Comparison of ENCODE assay signal across 8 cellular contexts in the genomic region with DNA sequence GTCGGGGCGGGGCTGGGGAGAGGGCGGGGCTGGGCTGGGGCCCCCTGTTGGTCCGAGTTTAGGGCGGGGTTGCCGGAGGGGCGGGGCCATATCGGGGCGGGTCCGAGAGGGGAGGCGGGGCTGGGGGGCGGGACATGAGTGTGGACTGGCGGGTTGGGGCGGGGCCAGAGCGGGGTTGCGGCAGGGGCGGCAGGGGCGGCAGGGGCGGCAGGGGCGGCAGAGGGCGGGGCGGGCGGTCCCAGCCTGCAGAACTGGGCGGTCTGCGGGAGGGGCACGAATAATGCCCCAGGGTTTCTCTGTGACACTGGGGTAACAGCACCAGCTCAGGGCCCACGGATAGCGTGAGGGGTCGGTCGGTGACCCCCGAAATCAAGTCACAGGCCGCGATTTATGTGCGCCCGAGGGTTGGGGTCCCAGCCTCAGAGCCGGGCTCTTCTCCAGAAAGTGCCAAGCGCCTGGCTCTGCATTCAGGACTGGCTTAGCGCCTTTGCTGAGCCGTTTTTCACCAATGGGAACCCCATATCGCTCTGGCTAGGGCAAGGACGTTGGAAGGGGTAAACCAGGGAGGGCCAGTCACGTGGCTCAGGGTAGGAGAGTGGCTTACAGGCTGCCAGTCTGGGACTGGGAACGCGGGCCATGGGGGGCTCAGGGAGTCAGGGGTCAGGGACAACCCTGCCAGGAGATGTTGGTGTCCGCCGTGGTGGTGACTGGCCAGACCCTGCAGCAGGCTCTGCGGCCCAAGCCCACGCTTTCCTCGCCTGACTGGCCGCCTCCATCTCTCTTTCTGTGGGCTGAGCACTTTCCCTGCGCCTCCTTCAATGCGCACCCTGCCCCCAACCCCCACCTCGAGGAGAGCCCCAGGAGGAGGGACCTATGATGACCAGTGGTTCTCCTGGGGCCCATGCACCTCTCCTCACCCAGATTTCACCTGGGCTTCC. TPM values are rescaled to one million over a fixed set of nuclear protein-coding genes. Genes with fewer than 3 reads are reported as not detected.
DNase-seq lines count a peak whose midpoint lies in the region; ATAC-seq and TF ChIP-seq lines count a peak whose summit lies in the region.

No MANE protein-coding gene starts in this region.

- H3K9me3 ChIP-seq in Caco-2 (no peaks in the 10 kb centered on the region), HUES64 (ENCODE audit: insufficient read depth, low read depth, low read length) (no peaks in the 10 kb centered on the region)

- H3K4me3 Mint-ChIP-seq in Caco-2 (ENCODE audit: unreplicated experiment) (peak overlapping the region; percentile 93), activated B cell treated with CpG ODN at 0.5 μM for 24 hours (peak overlapping the region; percentile 95)

- POLR2A ChIA-PET in Caco-2 (lab: Charles Lee) (no interaction called here), activated B cell treated with CpG ODN at 0.5 μM for 24 hours (lab: Charles Lee) (interaction anchor here (0.5 to 2.0 kb wide), 10 partner anchors 11 to 255 kb away, joined by 3 to 14 read pairs (median 8); partner anchors contain the start of genes PGAP6, RHOT2, STUB1 and WDR90)

- peak overlapping the region; percentile 73 for H3K4me3 ChIP-seq in Caco-2 (ENCODE audit: low read depth, low read length)
- H3K4me3 ChIP-seq in HUES64 (ENCODE audit: low read length) = peak overlapping the region; percentile 91

- no peaks in the 10 kb centered on the region for H3K27me3 ChIP-seq in Caco-2 (replicated peaks; ENCODE audit: control insufficient read depth, insufficient read depth, low read length)
- peaks cover 2% of the 10 kb centered on the region for H3K27me3 ChIP-seq in HUES64 (ENCODE audit: insufficient read depth, low read length)
- H3K27me3 ChIP-seq in layer of hippocampus (ENCODE audit: control insufficient read depth, insufficient read depth, low read length) = no peaks in the 10 kb centered on the region

- intact Hi-C loops in Caco-2 (cut with micrococcal nuclease; ENCODE audit: unreplicated experiment) (loop anchor here (2.0 kb wide), 1 partner anchor 49 kb away; no protein-coding TSS in a partner anchor), activated B cell treated with CpG ODN at 0.5 μM for 24 hours (cut with micrococcal nuclease) (loop anchor here (2.0 kb wide), 1 partner anchor 23 kb away; no protein-coding TSS in a partner anchor)

- H3K4me1 Mint-ChIP-seq in Caco-2 (ENCODE audit: low read depth, unreplicated experiment) = no peaks in the 10 kb centered on the region
- peaks cover 30% of the 10 kb centered on the region for H3K4me1 Mint-ChIP-seq in activated B cell treated with CpG ODN at 0.5 μM for 24 hours

- peaks cover 14% of the 10 kb centered on the region for H3K36me3 Mint-ChIP-seq in Caco-2 (ENCODE audit: insufficient read depth, unreplicated experiment)
- peaks cover 6% of the 10 kb centered on the region for H3K36me3 Mint-ChIP-seq in activated B cell treated with CpG ODN at 0.5 μM for 24 hours (ENCODE audit: low read depth)

- DNase-seq in Caco-2 (peak; percentile 84 to 90), activated B cell treated with CpG ODN at 0.5 μM for 24 hours (no peak), cerebellar cortex (ENCODE audit: low spot score) (peak; percentile 81), A172 (ENCODE audit: low spot score) (no peak)
- peak; percentile 81 to 86 for DNase-seq in stimulated activated CD4-positive, alpha-beta T cell treated with anti-CD3 and anti-CD28 coated beads, Interleukin-1b, Interleukin-23, amount 100 ng/mL, for 1 hour (ENCODE audit: low read depth in 2 of 2)

- TF ChIP-seq CTCF in Caco-2 (IDR thresholded peaks at IDR 0.05; ENCODE audit: insufficient read depth in 1 of 2, low read depth in 1 of 2, low read length in 1 of 2, severe bottlenecking in 1 of 2, unreplicated experiment in 1 of 2) (no peak), activated B cell treated with CpG ODN at 0.5 μM for 24 hours (IDR thresholded peaks at IDR 0.05) (no peak)

- no peaks in the 10 kb centered on the region for H3K27me3 Mint-ChIP-seq in Caco-2 (ENCODE audit: insufficient read depth, unreplicated experiment)
- H3K27me3 Mint-ChIP-seq in activated B cell treated with CpG ODN at 0.5 μM for 24 hours = no peaks in the 10 kb centered on the region

- H3K4me1 ChIP-seq in Caco-2 = peaks cover 10% of the 10 kb centered on the region
- H3K4me1 ChIP-seq in HUES64 (ENCODE audit: insufficient read depth, low read length) = peaks cover 17% of the 10 kb centered on the region

- no TSS peak for BruUV-seq in Caco-2 (replicated peaks; lab: Mats Ljungman, UMichigan)

- no peaks in the 10 kb centered on the region for H3K9me3 Mint-ChIP-seq in Caco-2 (ENCODE audit: unreplicated experiment)
- no peaks in the 10 kb centered on the region for H3K9me3 Mint-ChIP-seq in activated B cell treated with CpG ODN at 0.5 μM for 24 hours

- 21% methylated on average over 48 of the region's 53 CpGs for WGBS in HUES64

- no peaks in the 10 kb centered on the region for H3K36me3 ChIP-seq in Caco-2 (ENCODE audit: control insufficient read depth, insufficient read depth, low read length)
- H3K36me3 ChIP-seq in HUES64 (ENCODE audit: insufficient read depth, low read length) = peaks cover 10% of the 10 kb centered on the region

- H3K27ac Mint-ChIP-seq in Caco-2 (ENCODE audit: unreplicated experiment) (peak overlapping the region; percentile 98), activated B cell treated with CpG ODN at 0.5 μM for 24 hours (peak overlapping the region; percentile 97)

- peak overlapping the region; percentile 78 for H3K9ac ChIP-seq in HUES64 (ENCODE audit: low read depth, low read length)

- ATAC-seq in activated B cell treated with CpG ODN at 0.5 μM for 24 hours (ENCODE audit: low read depth) (peak; percentile 70), GM19455 (IDR thresholded peaks at IDR 0.05; ENCODE audit: unreplicated experiment) (no peak)

- CTCF ChIA-PET in Caco-2 (lab: Charles Lee) = interaction anchor here (0.9 to 1.3 kb wide), 2 partner anchors 47 to 110 kb away, joined by 4 to 5 read pairs; partner anchors contain the start of gene CAPN15
- CTCF ChIA-PET in activated B cell treated with CpG ODN at 0.5 μM for 24 hours (lab: Charles Lee) = no interaction called here

- H3K27ac ChIP-seq in HUES64 (ENCODE audit: low read depth, low read length) = peak overlapping the region; percentile 87; the same call in 1 of the 2 replicates
- peak overlapping the region; percentile 100 for H3K27ac ChIP-seq in layer of hippocampus (ENCODE audit: low read depth, low read length)

RNA-seq across cellular contexts. Expression of gene METTL26, which starts 1.2 kb away (rescaled TPM):
- total RNA-seq in Caco-2 (2022) = 67.1 and 67.4 TPM in 2 replicates
- 79.3 TPM for polyA plus RNA-seq in HUES64 (2013, experiment 1 of 2)
- polyA plus RNA-seq in HUES64 (2013, experiment 2 of 2) = 81.6 TPM
- 48.7 and 49.9 TPM in 2 replicates for total RNA-seq in activated B cell treated with CpG ODN at 0.5 μM for 24 hours
- total RNA-seq in A172 (2014; rRNA removed; shearing (Covaris generic)) = 126 and 150 TPM in 2 replicates

RNA-seq across cellular contexts. Expression of gene MCRIP2, which starts 4.3 kb away (rescaled TPM):
- total RNA-seq in Caco-2 (2022) (33.0 and 40.7 TPM in 2 replicates), activated B cell treated with CpG ODN at 0.5 μM for 24 hours (29.4 and 38.9 TPM in 2 replicates)
- 27.1 TPM for polyA plus RNA-seq in HUES64 (2013, experiment 1 of 2)
- 22.4 TPM for polyA plus RNA-seq in HUES64 (2013, experiment 2 of 2)
- total RNA-seq in A172 (2014; rRNA removed; shearing (Covaris generic)) = 27.8 and 36.1 TPM in 2 replicates

RNA-seq across cellular contexts. Expression of gene WFIKKN1, which starts 6.6 kb away (rescaled TPM):
- 0.39 and 0.54 TPM in 2 replicates for total RNA-seq in Caco-2 (2022)
- 9.5 TPM for polyA plus RNA-seq in HUES64 (2013, experiment 1 of 2)
- 11.2 TPM for polyA plus RNA-seq in HUES64 (2013, experiment 2 of 2)
- 0.42 and 0.47 TPM in 2 replicates for total RNA-seq in activated B cell treated with CpG ODN at 0.5 μM for 24 hours
- 0.24 TPM in 1 of 2 replicates, not detected in the other for total RNA-seq in A172 (2014; rRNA removed; shearing (Covaris generic))

RNA-seq across cellular contexts. Expression of gene WDR90, which starts 11.8 kb away (rescaled TPM):
- total RNA-seq in Caco-2 (2022) (57.8 and 60.9 TPM in 2 replicates), activated B cell treated with CpG ODN at 0.5 μM for 24 hours (24.8 and 33.7 TPM in 2 replicates)
- 26.0 TPM for polyA plus RNA-seq in HUES64 (2013, experiment 1 of 2)
- polyA plus RNA-seq in HUES64 (2013, experiment 2 of 2) = 19.5 TPM
- 17.1 and 28.7 TPM in 2 replicates for total RNA-seq in A172 (2014; rRNA removed; shearing (Covaris generic))

RNA-seq across cellular contexts. Expression of gene RHOT2, which starts 30.6 kb away (rescaled TPM):
- total RNA-seq in Caco-2 (2022) (96.7 and 106 TPM in 2 replicates), activated B cell treated with CpG ODN at 0.5 μM for 24 hours (141 and 170 TPM in 2 replicates)
- 96.7 TPM for polyA plus RNA-seq in HUES64 (2013, experiment 1 of 2)
- polyA plus RNA-seq in HUES64 (2013, experiment 2 of 2) = 84.0 TPM
- total RNA-seq in A172 (2014; rRNA removed; shearing (Covaris generic)) = 38.5 and 41.2 TPM in 2 replicates

Comparison
In these comparisons a context has a peak if more than half of its experiments do, and no peak if none do; other contexts are left out.
1. DNase-seq: peak in Caco-2 (2 of 2), cerebellar cortex (single experiment) and stimulated activated CD4-positive, alpha-beta T cell treated with anti-CD3 and anti-CD28 coated beads, Interleukin-1b, Interleukin-23, amount 100 ng/mL, for 1 hour (2 of 2); none in activated B cell treated with CpG ODN at 0.5 μM for 24 hours (single experiment) and A172 (single experiment).